ENCODE assay signal across 16 cellular contexts in the genomic region with DNA sequence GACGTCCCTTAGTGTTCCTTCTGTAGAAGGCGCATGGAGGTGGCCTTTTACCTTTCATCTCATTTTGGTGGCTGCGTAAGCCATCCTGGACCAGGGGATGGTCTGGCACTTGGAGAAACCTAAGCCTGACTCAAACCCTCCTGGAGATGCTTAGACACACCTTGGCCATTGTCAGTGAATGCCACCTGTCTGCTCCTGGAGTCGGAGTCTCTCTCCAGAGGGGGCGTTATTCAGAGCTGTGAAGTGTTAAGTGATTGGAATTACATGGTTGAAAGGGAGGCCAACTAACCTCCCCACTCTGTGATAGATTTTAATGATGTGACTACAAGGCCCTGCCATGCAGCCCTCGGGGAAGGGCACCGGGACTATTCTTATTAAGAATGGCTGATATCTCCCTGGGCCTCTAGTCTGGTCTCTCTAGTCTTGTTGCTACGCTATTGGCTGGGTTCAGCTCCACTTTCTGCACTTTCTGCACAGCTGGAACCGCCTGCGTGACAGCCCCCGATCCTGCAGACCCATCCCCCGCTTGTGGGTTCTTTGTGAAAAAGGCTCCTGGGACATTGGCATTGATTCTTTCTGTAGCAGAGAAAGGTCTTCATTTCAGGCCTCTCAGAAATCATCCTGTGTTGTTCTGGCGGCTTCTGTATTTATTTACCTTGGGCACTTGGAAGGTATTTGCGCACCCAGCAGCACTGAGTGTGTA. TPM values are rescaled to one million over a fixed set of nuclear protein-coding genes. Genes with fewer than 3 reads are reported as not detected.
DNase-seq lines count a peak whose midpoint lies in the region; ATAC-seq and TF ChIP-seq lines count a peak whose summit lies in the region.
"Had no signal": no experiment of that assay in that cellular context is flagged by ENCODE, and none has a peak within 500 bp of the region (broad histone marks: within the 10 kb centered on the region; RNA-seq: fewer than 3 reads in every experiment).

No MANE protein-coding gene starts in this region.

- H3K4me1 ChIP-seq in cardiac muscle cell (ENCODE audit: low read depth) = peaks cover 30% of the 10 kb centered on the region

- intact Hi-C loops in left cardiac atrium (cut with DNase I) = no loop called here

- H3K36me3 ChIP-seq in cardiac muscle cell = no peaks in the 10 kb centered on the region
- H3K36me3 ChIP-seq: heart right ventricle had no signal

- no peaks in the 10 kb centered on the region for H3K9me3 ChIP-seq in cardiac muscle cell (ENCODE audit: low read depth)
- H3K9me3 ChIP-seq: heart right ventricle had no signal

- H3K27me3 Mint-ChIP-seq in chondrocyte (ENCODE audit: low read depth) (peaks cover 19% of the 10 kb centered on the region), mesothelial cell of epicardium (ENCODE audit: low read depth) (peaks cover 68% of the 10 kb centered on the region)

- H3K27ac Mint-ChIP-seq in chondrocyte (ENCODE audit: unreplicated experiment) = no peak overlapping the region
- H3K27ac Mint-ChIP-seq in mesothelial cell of epicardium = peak overlapping the region; percentile 19
- H3K27ac Mint-ChIP-seq: activated CD4-positive, alpha-beta T cell treated with anti-CD3 and anti-CD28 coated beads, Interleukin-2, amount 10 ng/mL, durations not matched to agents 7 days and 5 days; activated naive CD8-positive, alpha-beta T cell had no signal

- TF ChIP-seq CTCF in cardiac muscle cell (IDR thresholded peaks at IDR 0.05; ENCODE audit: low read depth, low read length) (no peak), chondrocyte (IDR thresholded peaks at IDR 0.05) (no peak), mesothelial cell of epicardium (IDR thresholded peaks at IDR 0.05; ENCODE audit: unreplicated experiment) (no peak)

- H3K27ac ChIP-seq in cardiac muscle cell = peak overlapping the region; percentile 43
- H3K27ac ChIP-seq: heart right ventricle had no signal

- no peak overlapping the region for H3K4me3 ChIP-seq in cardiac muscle cell
- H3K4me3 ChIP-seq: heart right ventricle had no signal

- ATAC-seq in left cardiac atrium = no peak
- no peak for ATAC-seq in GM19023 (IDR thresholded peaks at IDR 0.05; ENCODE audit: unreplicated experiment)
- no peak for ATAC-seq in GM18873 (IDR thresholded peaks at IDR 0.05; ENCODE audit: low FRiP score, unreplicated experiment)
- ATAC-seq: heart right ventricle, left lobe of liver had no signal

- H3K4me3 Mint-ChIP-seq in chondrocyte (ENCODE audit: unreplicated experiment) (no peak overlapping the region), mesothelial cell of epicardium (peak overlapping the region; percentile 41)
- H3K4me3 Mint-ChIP-seq: activated CD4-positive, alpha-beta T cell treated with anti-CD3 and anti-CD28 coated beads, Interleukin-2, amount 10 ng/mL, durations not matched to agents 7 days and 5 days; activated naive CD8-positive, alpha-beta T cell had no signal

- DNase-seq in cardiac muscle cell (ENCODE audit: low read depth in 1 of 2, low spot score in 1 of 2) (no peak), left cardiac atrium (no peak), chondrocyte (ENCODE audit: low spot score) (peak; percentile 27), mesothelial cell of epicardium (ENCODE audit: low spot score in 2 of 2, unreplicated experiment in 2 of 2) (no peak), NCI-H526 treated with DMSO at 0.1 percent for 48 hours (lab: John Stamatoyannopoulos, UW) (no peak), GM03348 (ENCODE audit: low spot score) (no peak)
- DNase-seq: activated CD4-positive, alpha-beta T cell treated with anti-CD3 and anti-CD28 coated beads, Interleukin-2, amount 10 ng/mL, durations not matched to agents 7 days and 5 days; activated T-cell treated with anti-CD3 and anti-CD28 coated beads, Interleukin-2, amount 50 U/mL, for 1 hour; Calu3; heart right ventricle; stimulated activated naive CD4-positive, alpha-beta T cell treated with Interleukin-2 at 50 U/mL for 16 hours; T-helper 2 cell had no signal

- H3K36me3 Mint-ChIP-seq in chondrocyte (ENCODE audit: low read depth) (no peaks in the 10 kb centered on the region), mesothelial cell of epicardium (no peaks in the 10 kb centered on the region)
- H3K36me3 Mint-ChIP-seq: activated naive CD8-positive, alpha-beta T cell had no signal

- H3K27me3 ChIP-seq in cardiac muscle cell = no peaks in the 10 kb centered on the region

- H3K9me3 Mint-ChIP-seq in chondrocyte (ENCODE audit: low read depth) = no peaks in the 10 kb centered on the region
- H3K9me3 Mint-ChIP-seq in mesothelial cell of epicardium = no peaks in the 10 kb centered on the region
- H3K9me3 Mint-ChIP-seq: activated CD4-positive, alpha-beta T cell treated with anti-CD3 and anti-CD28 coated beads, Interleukin-2, amount 10 ng/mL, durations not matched to agents 7 days and 5 days had no signal

- H3K4me1 Mint-ChIP-seq in chondrocyte (ENCODE audit: low read depth) (peaks cover 28% of the 10 kb centered on the region), mesothelial cell of epicardium (peaks cover 51% of the 10 kb centered on the region)

RNA-seq across cellular contexts. Expression of a gene that starts 4.2 kb away (rescaled TPM):
- total RNA-seq in cardiac muscle cell (45.3 and 50.7 TPM in 2 replicates), left cardiac atrium (10 to 100 TPM in 1 of 2 donors, 1 to 10 TPM in 1; 7.8 to 10.0 TPM), chondrocyte (0.12 to 0.36 TPM (median 0.27 TPM) in 3 replicates), mesothelial cell of epicardium (6.5 to 7.0 TPM (median 6.8 TPM) in 3 replicates)
- polyA plus RNA-seq in cardiac muscle cell = 40.9 and 42.0 TPM in 2 replicates

RNA-seq across cellular contexts. Expression of a gene that starts 41.2 kb away (rescaled TPM):
- total RNA-seq in cardiac muscle cell (22.8 and 24.7 TPM in 2 replicates), left cardiac atrium (1 to 10 TPM in 1 of 2 donors, under 1 TPM in 1; 0.94 to 1.7 TPM), chondrocyte (7.7 to 10.5 TPM (median 8.5 TPM) in 3 replicates), mesothelial cell of epicardium (7.9 to 8.4 TPM (median 8.2 TPM) in 3 replicates)
- 13.6 and 27.0 TPM in 2 replicates for polyA plus RNA-seq in cardiac muscle cell
